In genomic region chr7:128862571-128863432, GRCh38 we compare ENCODE assay signal across 8 cellular contexts. TPM values are rescaled to one million over a fixed set of nuclear protein-coding genes. Genes with fewer than 3 reads are reported as not detected.
DNase-seq lines count a peak whose midpoint lies in the region; ATAC-seq and TF ChIP-seq lines count a peak whose summit lies in the region.

TSS of gene ATP6V1F (plus strand) at chr7:128862856. CDS start at chr7:128862905, 49 bp downstream.

- peak; percentile 85 for ATAC-seq in RWPE2 (ENCODE audit: low read depth)
- peak; percentile 92 to 94 for ATAC-seq in naive thymus-derived CD8-positive, alpha-beta T cell

- TF ChIP-seq CTCF in RWPE2 (IDR thresholded peaks at IDR 0.05; ENCODE audit: poor library complexity, severe bottlenecking) (no peak), fibroblast of lung (conservative IDR thresholded peaks at IDR 0.05 in 1 of 2, IDR thresholded peaks at IDR 0.05 in 1 of 2; ENCODE audit: low read depth in 1 of 2, low read length in 2 of 2) (no peak)

- H3K4me2 ChIP-seq in fibroblast of lung (ENCODE audit: extremely low read depth, insufficient read depth, low read length), result peak within 1 kb of the TSS; percentile 74

- peaks cover 22% of the 10 kb centered on the region for H3K36me3 Mint-ChIP-seq in activated T-helper 2 cell treated with anti-CD3 and anti-CD28 coated beads, Interferon-gamma antibody, Interleukin-2, Interleukin-4, amounts not matched to agents 10 μg/mL and 5 μg/mL and 100 μg/mL, durations not matched to agents 14 hours and 24 hours and 36 hours (ENCODE audit: low read depth)
- peaks cover 0 to 13% (median 3%) of the 10 kb centered on the region in 3 donors for H3K36me3 Mint-ChIP-seq in naive thymus-derived CD8-positive, alpha-beta T cell

- H3K4me3 Mint-ChIP-seq in activated T-helper 2 cell treated with anti-CD3 and anti-CD28 coated beads, Interferon-gamma antibody, Interleukin-2, Interleukin-4, amounts not matched to agents 10 μg/mL and 5 μg/mL and 100 μg/mL, durations not matched to agents 14 hours and 24 hours and 36 hours (ENCODE audit: low read depth), result peak within 1 kb of the TSS; percentile 99
- peak within 1 kb of the TSS; percentile 94 to 100 (median 99) for H3K4me3 Mint-ChIP-seq in naive thymus-derived CD8-positive, alpha-beta T cell

- peak within 1 kb of the TSS; percentile 91 for H3K9ac ChIP-seq in fibroblast of lung (ENCODE audit: insufficient read depth, low read length)

- peaks cover 9% of the 10 kb centered on the region for H3K36me3 ChIP-seq in RWPE2 (ENCODE audit: low read depth)
- H3K36me3 ChIP-seq in fibroblast of lung (ENCODE audit: control insufficient read depth, insufficient read depth, low read length), result peaks cover 15% of the 10 kb centered on the region

- peak; percentile 97 for DNase-seq in EH (ENCODE audit: low read depth)
- DNase-seq in GOT3 (lab: John Stamatoyannopoulos, UW), result peak; percentile 93
- peak; percentile 100 for DNase-seq in LoVo (ENCODE audit: low spot score)
- DNase-seq in RWPE2 (ENCODE audit: low spot score), result peak; percentile 93
- DNase-seq in activated T-helper 2 cell treated with anti-CD3 and anti-CD28 coated beads, Interferon-gamma antibody, Interleukin-2, Interleukin-4, amounts not matched to agents 10 μg/mL and 5 μg/mL and 100 μg/mL, durations not matched to agents 14 hours and 24 hours and 36 hours (ENCODE audit: low spot score), result peak; percentile 99
- DNase-seq in fibroblast of lung (ENCODE audit: low read depth in 2 of 2), result peak; percentile 94 to 97
- DNase-seq in naive thymus-derived CD8-positive, alpha-beta T cell, result peak; percentile 97 to 100 (median 99)
- peak; percentile 97 to 99 (median 98) for DNase-seq in stimulated activated naive CD4-positive, alpha-beta T cell (lab: John Stamatoyannopoulos, UW)

- H3K4me1 ChIP-seq in RWPE2 (ENCODE audit: insufficient read depth, poor library complexity, severe bottlenecking) (peaks cover 14% of the 10 kb centered on the region), fibroblast of lung (ENCODE audit: control insufficient read depth, extremely low read depth, insufficient read depth, low read length) (peaks cover 8% of the 10 kb centered on the region)

- H4K20me1 ChIP-seq in fibroblast of lung (ENCODE audit: control insufficient read depth, extremely low read depth, insufficient read depth, low read length), result no peaks in the 10 kb centered on the region

- peak within 1 kb of the TSS; percentile 94 for H3K27ac Mint-ChIP-seq in activated T-helper 2 cell treated with anti-CD3 and anti-CD28 coated beads, Interferon-gamma antibody, Interleukin-2, Interleukin-4, amounts not matched to agents 10 μg/mL and 5 μg/mL and 100 μg/mL, durations not matched to agents 14 hours and 24 hours and 36 hours
- H3K27ac Mint-ChIP-seq in naive thymus-derived CD8-positive, alpha-beta T cell, result peak within 1 kb of the TSS; percentile 83 to 99 (median 97)

- peak within 1 kb of the TSS; percentile 45 for H3K27ac ChIP-seq in RWPE2 (ENCODE audit: poor library complexity, severe bottlenecking)
- peak within 1 kb of the TSS; percentile 86 for H3K27ac ChIP-seq in fibroblast of lung (ENCODE audit: insufficient read depth, low read length)

- H3K27me3 ChIP-seq in RWPE2 (ENCODE audit: insufficient read depth, poor library complexity, severe bottlenecking) (no peaks in the 10 kb centered on the region), fibroblast of lung (ENCODE audit: control insufficient read depth, insufficient read depth, low read length) (no peaks in the 10 kb centered on the region)

- H3K27me3 Mint-ChIP-seq in activated T-helper 2 cell treated with anti-CD3 and anti-CD28 coated beads, Interferon-gamma antibody, Interleukin-2, Interleukin-4, amounts not matched to agents 10 μg/mL and 5 μg/mL and 100 μg/mL, durations not matched to agents 14 hours and 24 hours and 36 hours (ENCODE audit: low read depth), result peaks cover 1% of the 10 kb centered on the region
- peaks cover 0 to 3% (median 0%) of the 10 kb centered on the region in 5 donors for H3K27me3 Mint-ChIP-seq in naive thymus-derived CD8-positive, alpha-beta T cell

- POLR2A ChIA-PET in naive thymus-derived CD8-positive, alpha-beta T cell (lab: Charles Lee), result interaction anchor here (0.5 to 1.0 kb wide), 3 partner anchors 77 to 124 kb away, joined by 3 read pairs; partner anchors contain the start of gene CALU

- peaks cover 12% of the 10 kb centered on the region for H3K79me2 ChIP-seq in fibroblast of lung (ENCODE audit: control insufficient read depth, insufficient read depth, low read length)

- H2AFZ ChIP-seq in fibroblast of lung (ENCODE audit: low read length), result peak within 1 kb of the TSS; percentile 95

- no peaks in the 10 kb centered on the region for H3K9me3 Mint-ChIP-seq in activated T-helper 2 cell treated with anti-CD3 and anti-CD28 coated beads, Interferon-gamma antibody, Interleukin-2, Interleukin-4, amounts not matched to agents 10 μg/mL and 5 μg/mL and 100 μg/mL, durations not matched to agents 14 hours and 24 hours and 36 hours
- H3K9me3 Mint-ChIP-seq in naive thymus-derived CD8-positive, alpha-beta T cell, result no peaks in the 10 kb centered on the region

- peak within 1 kb of the TSS; percentile 48 for H3K4me3 ChIP-seq in RWPE2 (ENCODE audit: severe bottlenecking)
- peak within 1 kb of the TSS; percentile 72 to 98 (median 88) for H3K4me3 ChIP-seq in fibroblast of lung (replicated peaks in 1 of 4; ENCODE audit: control extremely low read depth in 1 of 4, insufficient read depth in 1 of 4, low read depth in 3 of 4, low read length in 4 of 4)

- intact Hi-C loops in activated T-helper 2 cell treated with anti-CD3 and anti-CD28 coated beads, Interferon-gamma antibody, Interleukin-2, Interleukin-4, amounts not matched to agents 10 μg/mL and 5 μg/mL and 100 μg/mL, durations not matched to agents 14 hours and 24 hours and 36 hours (cut with micrococcal nuclease), result loop anchor here (2.0 kb wide), 1 partner anchor 124 kb away; the partner anchor contains the start of gene CALU

- H3K4me1 Mint-ChIP-seq in activated T-helper 2 cell treated with anti-CD3 and anti-CD28 coated beads, Interferon-gamma antibody, Interleukin-2, Interleukin-4, amounts not matched to agents 10 μg/mL and 5 μg/mL and 100 μg/mL, durations not matched to agents 14 hours and 24 hours and 36 hours (ENCODE audit: low read depth), result peaks cover 13% of the 10 kb centered on the region
- peaks cover 21 to 42% (median 35%) of the 10 kb centered on the region in 4 donors for H3K4me1 Mint-ChIP-seq in naive thymus-derived CD8-positive, alpha-beta T cell

- H3K9me3 ChIP-seq in RWPE2 (ENCODE audit: severe bottlenecking), result no peaks in the 10 kb centered on the region
- no peaks in the 10 kb centered on the region for H3K9me3 ChIP-seq in fibroblast of lung (ENCODE audit: control insufficient read depth, insufficient read depth, low read depth, low read length)

RNA-seq across cellular contexts. Expression of gene ATP6V1F, which starts in this region (rescaled TPM):
- 123 and 132 TPM in 2 replicates for total RNA-seq in activated T-helper 2 cell treated with anti-CD3 and anti-CD28 coated beads, Interferon-gamma antibody, Interleukin-2, Interleukin-4, amounts not matched to agents 10 μg/mL and 5 μg/mL and 100 μg/mL, durations not matched to agents 14 hours and 24 hours and 36 hours
- 124 and 128 TPM in 2 replicates for total RNA-seq in fibroblast of lung
- polyA plus RNA-seq in fibroblast of lung, result 167 and 243 TPM in 2 replicates
- 265 and 296 TPM in 2 replicates for polyA plus RNA-seq in fibroblast of lung (2012)
- polyA minus RNA-seq in fibroblast of lung (ENCODE audit: low replicate concordance), result 67.5 and 82.7 TPM in 2 replicates
- 10 to 100 TPM; 65.1 to 69.2 TPM for total RNA-seq in naive thymus-derived CD8-positive, alpha-beta T cell
- 100 to 1,000 TPM; 305 to 319 (median 313) TPM for polyA plus RNA-seq in naive thymus-derived CD8-positive, alpha-beta T cell

Comparison
In these comparisons a context has a peak if more than half of its experiments do, and no peak if none do; other contexts are left out.
1. Peak in every context shown above with its lines: DNase-seq, ATAC-seq, H3K4me3 ChIP-seq and H3K27ac ChIP-seq.